Comparison of ENCODE assay signal across 14 cellular contexts in genomic region chr10:100340948-100341847, GRCh38. TPM values are rescaled to one million over a fixed set of nuclear protein-coding genes. Genes with fewer than 3 reads are reported as not detected.
A peak's percentile ranks its signal among the peaks of the same experiment; 100 is the strongest.
DNase-seq lines count a peak whose midpoint lies in the region; ATAC-seq and TF ChIP-seq lines count a peak whose summit lies in the region.
"Had no signal": no experiment of that assay in that cellular context is flagged by ENCODE, and none has a peak within 500 bp of the region (broad histone marks: within the 10 kb centered on the region; RNA-seq: fewer than 3 reads in every experiment).

No MANE protein-coding gene starts in this region.

- peak overlapping the region; percentile 17 for H3K9ac ChIP-seq in neuronal stem cell (ENCODE audit: low read depth, low read length, poor library complexity)

- ATAC-seq in activated naive CD8-positive, alpha-beta T cell treated with anti-CD3 and anti-CD28 coated beads, Interleukin-2, amount 10 ng/mL, durations not matched to agents 7 days and 5 days (ENCODE audit: low read depth): no peak
- no peak for ATAC-seq in activated naive CD8-positive, alpha-beta T cell treated with anti-CD3 and anti-CD28 coated beads, Interleukin-2, amount 50 U/mL, for 24 hours
- ATAC-seq in esophagus mucosa (no peak), HG03442 (IDR thresholded peaks at IDR 0.05; ENCODE audit: unreplicated experiment) (no peak), HG03342 (IDR thresholded peaks at IDR 0.05; ENCODE audit: unreplicated experiment) (no peak), GM18867 (IDR thresholded peaks at IDR 0.05; ENCODE audit: unreplicated experiment) (no peak)

- no peaks in the 10 kb centered on the region for H3K9me3 ChIP-seq in neuronal stem cell (replicated peaks in 1 of 2; ENCODE audit: control insufficient read depth in 2 of 2, insufficient read depth in 1 of 2, low read depth in 1 of 2, low read length in 2 of 2)
- H3K9me3 ChIP-seq: BE2C had no signal

- no peaks in the 10 kb centered on the region for H3K27me3 Mint-ChIP-seq in activated naive CD8-positive, alpha-beta T cell treated with anti-CD3 and anti-CD28 coated beads, Interleukin-2, amount 10 ng/mL, durations not matched to agents 7 days and 5 days
- H3K27me3 Mint-ChIP-seq in activated naive CD8-positive, alpha-beta T cell treated with anti-CD3 and anti-CD28 coated beads, Interleukin-2, amount 50 U/mL, for 24 hours: no peaks in the 10 kb centered on the region
- H3K27me3 Mint-ChIP-seq in glutamatergic neuron (ENCODE audit: unreplicated experiment): peaks cover 12% of the 10 kb centered on the region

- H4K91ac ChIP-seq in neuronal stem cell (ENCODE audit: low read depth, low read length, poor library complexity): no peak overlapping the region

- peak overlapping the region; percentile 56 for H2BK5ac ChIP-seq in neuronal stem cell (ENCODE audit: low read length)

- H3K36me3 Mint-ChIP-seq in activated naive CD8-positive, alpha-beta T cell treated with anti-CD3 and anti-CD28 coated beads, Interleukin-2, amount 10 ng/mL, durations not matched to agents 7 days and 5 days: no peaks in the 10 kb centered on the region
- H3K36me3 Mint-ChIP-seq in activated naive CD8-positive, alpha-beta T cell treated with anti-CD3 and anti-CD28 coated beads, Interleukin-2, amount 50 U/mL, for 24 hours (ENCODE audit: low read depth): no peaks in the 10 kb centered on the region
- H3K36me3 Mint-ChIP-seq in glutamatergic neuron (ENCODE audit: unreplicated experiment): no peaks in the 10 kb centered on the region

- H2AFZ ChIP-seq in neuronal stem cell (ENCODE audit: low read length): peak overlapping the region; percentile 81

- peak overlapping the region; percentile 35 for H2BK12ac ChIP-seq in neuronal stem cell (ENCODE audit: low read length)

- H3K27ac ChIP-seq in neuronal stem cell (replicated peaks; ENCODE audit: low read length): no peak overlapping the region
- H3K27ac ChIP-seq: SK-N-MC had no signal

- DNase-seq in activated naive CD8-positive, alpha-beta T cell treated with anti-CD3 and anti-CD28 coated beads, Interleukin-2, amount 10 ng/mL, durations not matched to agents 7 days and 5 days: no peak
- DNase-seq in activated naive CD8-positive, alpha-beta T cell treated with anti-CD3 and anti-CD28 coated beads, Interleukin-2, amount 50 U/mL, for 24 hours: no peak
- DNase-seq in glutamatergic neuron: peak; percentile 75
- no peak for DNase-seq in neuronal stem cell (ENCODE audit: low spot score)
- DNase-seq: BE2C; effector CD8-positive, alpha-beta T cell; NCI-H1105 treated with DMSO at 0.1 percent for 48 hours; stimulated activated CD4-positive, alpha-beta T cell treated with anti-CD3 and anti-CD28 coated beads, Interleukin-4, amount 100 ng/mL, for 1 hour had no signal

- H3K23ac ChIP-seq in neuronal stem cell (ENCODE audit: low read depth, low read length, poor library complexity): no peak overlapping the region

- no peak overlapping the region for H2AK5ac ChIP-seq in neuronal stem cell (ENCODE audit: low read depth, low read length)

- no peak overlapping the region for H3K4me3 Mint-ChIP-seq in activated naive CD8-positive, alpha-beta T cell treated with anti-CD3 and anti-CD28 coated beads, Interleukin-2, amount 10 ng/mL, durations not matched to agents 7 days and 5 days
- H3K4me3 Mint-ChIP-seq in activated naive CD8-positive, alpha-beta T cell treated with anti-CD3 and anti-CD28 coated beads, Interleukin-2, amount 50 U/mL, for 24 hours: no peak overlapping the region
- H3K4me3 Mint-ChIP-seq in glutamatergic neuron (ENCODE audit: unreplicated experiment): peak overlapping the region; percentile 79

- H3K18ac ChIP-seq in neuronal stem cell (ENCODE audit: low read length): peak overlapping the region; percentile 6

- no peak overlapping the region for H3K14ac ChIP-seq in neuronal stem cell (ENCODE audit: low read length)

- H3K4ac ChIP-seq in neuronal stem cell (ENCODE audit: low read length): no peak overlapping the region

- no peak for TF ChIP-seq CTCF in glutamatergic neuron (IDR thresholded peaks at IDR 0.05; ENCODE audit: partially characterized antibody, unreplicated experiment)

- POLR2A ChIA-PET in activated naive CD8-positive, alpha-beta T cell treated with anti-CD3 and anti-CD28 coated beads, Interleukin-2, amount 10 ng/mL, durations not matched to agents 7 days and 5 days (lab: Charles Lee): interaction anchor here (0.8 to 11.4 kb wide), 3 partner anchors 9 to 168 kb away, joined by 4 to 131 read pairs (median 5); no protein-coding TSS in a partner anchor

- H3K27ac Mint-ChIP-seq in activated naive CD8-positive, alpha-beta T cell treated with anti-CD3 and anti-CD28 coated beads, Interleukin-2, amount 10 ng/mL, durations not matched to agents 7 days and 5 days: peak overlapping the region; percentile 46
- H3K27ac Mint-ChIP-seq in activated naive CD8-positive, alpha-beta T cell treated with anti-CD3 and anti-CD28 coated beads, Interleukin-2, amount 50 U/mL, for 24 hours: no peak overlapping the region
- peak overlapping the region; percentile 93 for H3K27ac Mint-ChIP-seq in glutamatergic neuron (ENCODE audit: unreplicated experiment)

- H3K4me1 ChIP-seq in neuronal stem cell (ENCODE audit: control insufficient read depth in 2 of 2, insufficient read depth in 1 of 2, low read depth in 1 of 2, low read length in 2 of 2): peaks cover 20 to 26% of the 10 kb centered on the region in 2 donors
- H3K4me1 ChIP-seq: BE2C had no signal

- no peaks in the 10 kb centered on the region for H3K27me3 ChIP-seq in neuronal stem cell (ENCODE audit: control insufficient read depth in 3 of 3, insufficient read depth in 3 of 3, low read depth in 1 of 3, low read length in 3 of 3)
- H3K27me3 ChIP-seq: BE2C had no signal

- no peaks in the 10 kb centered on the region for H3K9me3 Mint-ChIP-seq in activated naive CD8-positive, alpha-beta T cell treated with anti-CD3 and anti-CD28 coated beads, Interleukin-2, amount 10 ng/mL, durations not matched to agents 7 days and 5 days
- no peaks in the 10 kb centered on the region for H3K9me3 Mint-ChIP-seq in activated naive CD8-positive, alpha-beta T cell treated with anti-CD3 and anti-CD28 coated beads, Interleukin-2, amount 50 U/mL, for 24 hours
- peaks cover 19% of the 10 kb centered on the region for H3K9me3 Mint-ChIP-seq in glutamatergic neuron (ENCODE audit: unreplicated experiment)

- H4K8ac ChIP-seq in neuronal stem cell (ENCODE audit: low read depth, low read length): no peak overlapping the region

- H3K4me2 ChIP-seq in neuronal stem cell (ENCODE audit: insufficient read depth, low read length, poor library complexity, severe bottlenecking): no peak overlapping the region

- no peaks in the 10 kb centered on the region for H3K79me1 ChIP-seq in neuronal stem cell (ENCODE audit: low read depth, low read length)

- no CpG with 5 or more reads among the region's 12 CpGs for WGBS in neuronal stem cell (ENCODE audit: extremely low coverage in 2 of 2, insufficient read length in 2 of 2, insufficient replicate concordance in 1 of 2), 2 donors

- H3K36me3 ChIP-seq in neuronal stem cell (replicated peaks in 1 of 2; ENCODE audit: control insufficient read depth in 2 of 2, insufficient read depth in 2 of 2, low read length in 2 of 2): no peaks in the 10 kb centered on the region
- H3K36me3 ChIP-seq: BE2C had no signal

- H2BK15ac ChIP-seq in neuronal stem cell (ENCODE audit: low read length): peak overlapping the region; percentile 75

- peaks cover 24% of the 10 kb centered on the region for H3K4me1 Mint-ChIP-seq in activated naive CD8-positive, alpha-beta T cell treated with anti-CD3 and anti-CD28 coated beads, Interleukin-2, amount 10 ng/mL, durations not matched to agents 7 days and 5 days
- peaks cover 23% of the 10 kb centered on the region for H3K4me1 Mint-ChIP-seq in activated naive CD8-positive, alpha-beta T cell treated with anti-CD3 and anti-CD28 coated beads, Interleukin-2, amount 50 U/mL, for 24 hours
- H3K4me1 Mint-ChIP-seq in glutamatergic neuron (ENCODE audit: low read depth, unreplicated experiment): peaks cover 31% of the 10 kb centered on the region

- H2BK120ac ChIP-seq in neuronal stem cell (ENCODE audit: low read depth, low read length): peak overlapping the region; percentile 17

- no peak overlapping the region for H3K4me3 ChIP-seq in neuronal stem cell (ENCODE audit: low read length in 2 of 2)
- H3K4me3 ChIP-seq: SK-N-MC had no signal

RNA-seq across cellular contexts. Expression of gene SCD, which starts 5.8 kb away (rescaled TPM):
- 100 to 1,000 TPM; 212 to 220 TPM for total RNA-seq in activated naive CD8-positive, alpha-beta T cell treated with anti-CD3 and anti-CD28 coated beads, Interleukin-2, amount 10 ng/mL, durations not matched to agents 7 days and 5 days
- total RNA-seq in glutamatergic neuron (ENCODE audit: unreplicated experiment): 589 TPM
- 373 TPM for polyA plus RNA-seq in neuronal stem cell (2013, experiment 1 of 2)
- 380 TPM for polyA plus RNA-seq in neuronal stem cell (2013, experiment 2 of 2)
- total RNA-seq in esophagus mucosa: 297 TPM

RNA-seq across cellular contexts. Expression of gene PKD2L1, which starts 11.2 kb away (rescaled TPM):
- not detected for total RNA-seq in activated naive CD8-positive, alpha-beta T cell treated with anti-CD3 and anti-CD28 coated beads, Interleukin-2, amount 10 ng/mL, durations not matched to agents 7 days and 5 days
- total RNA-seq in glutamatergic neuron (ENCODE audit: unreplicated experiment) (0.44 TPM), esophagus mucosa (not detected)
- 0.01 TPM for polyA plus RNA-seq in neuronal stem cell (2013, experiment 1 of 2)
- 0.10 TPM for polyA plus RNA-seq in neuronal stem cell (2013, experiment 2 of 2)
- total RNA-seq: kidney epithelial cell had no signal

RNA-seq across cellular contexts. Expression of gene BLOC1S2, which starts 54.7 kb away (rescaled TPM):
- total RNA-seq in activated naive CD8-positive, alpha-beta T cell treated with anti-CD3 and anti-CD28 coated beads, Interleukin-2, amount 10 ng/mL, durations not matched to agents 7 days and 5 days: 10 to 100 TPM; 47.3 to 50.6 TPM
- 82.9 TPM for total RNA-seq in glutamatergic neuron (ENCODE audit: unreplicated experiment)
- polyA plus RNA-seq in neuronal stem cell (2013, experiment 1 of 2): 52.9 TPM
- polyA plus RNA-seq in neuronal stem cell (2013, experiment 2 of 2): 52.4 TPM
- total RNA-seq in esophagus mucosa: 57.9 TPM
